ENCODE assay signal across 8 cellular contexts in the genomic region with DNA sequence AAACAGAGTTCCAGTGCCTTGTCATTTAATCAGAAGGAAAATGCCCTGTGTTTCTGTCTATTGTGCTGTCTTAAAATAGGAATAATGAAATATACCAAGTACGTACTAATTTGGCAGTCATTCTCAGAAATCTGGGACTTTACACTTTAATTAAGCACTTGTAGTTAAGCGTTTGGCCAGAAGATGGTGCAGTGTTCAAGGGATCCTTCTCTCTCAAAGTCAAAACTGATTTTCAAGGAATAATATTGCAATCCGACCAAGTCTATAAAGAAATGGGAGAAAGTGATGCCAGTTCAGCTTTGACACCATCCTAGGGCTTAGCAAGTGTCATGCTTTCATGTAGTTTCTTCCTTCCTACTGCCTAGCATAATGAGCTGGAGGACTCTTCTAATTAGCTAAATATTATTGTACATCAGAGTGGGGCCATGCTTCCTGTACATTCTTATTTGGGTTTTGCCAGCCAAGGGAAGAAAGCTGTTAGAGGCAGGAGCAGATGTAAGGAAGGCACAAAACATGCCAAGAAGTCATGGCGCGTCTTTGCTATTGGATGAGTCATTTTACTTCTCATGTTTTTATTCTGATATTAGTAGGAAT.
DNase-seq lines count a peak whose midpoint lies in the region; ATAC-seq, FAIRE-seq and TF ChIP-seq lines count a peak whose summit lies in the region.

No MANE protein-coding gene starts in this region.

- no peaks in the 10 kb centered on the region for H3K36me3 ChIP-seq in K562 (ENCODE audit: control insufficient read depth, insufficient read depth, low read length)
- H3K36me3 ChIP-seq in HepG2 (replicated peaks in 1 of 2; ENCODE audit: control insufficient read depth in 1 of 2, insufficient read depth in 2 of 2, low read length in 2 of 2), result no peaks in the 10 kb centered on the region

- H3K4me1 ChIP-seq in K562 (replicated peaks in 1 of 2; ENCODE audit: control insufficient read depth in 2 of 2, insufficient read depth in 2 of 2, low read length in 2 of 2), result no peaks in the 10 kb centered on the region
- H3K4me1 ChIP-seq in HepG2 (ENCODE audit: insufficient read depth, low read length), result no peaks in the 10 kb centered on the region

- CTCF ChIA-PET in K562 (lab: Yijun Ruan, JAX; ENCODE audit: low intra/inter-chr PET ratio), result no interaction called here
- CTCF ChIA-PET in HepG2 (lab: Yijun Ruan, JAX; ENCODE audit: low intra/inter-chr PET ratio, low total read pairs), result interaction anchor here (1.2 to 1.7 kb wide), 3 partner anchors 295 to 1616 kb away, joined by 3 to 17 read pairs (median 9); no protein-coding TSS in a partner anchor

- WGBS in K562 (ENCODE audit: insufficient coverage, low coverage, missing lambda C conversion rate), result 4% methylated on average over 5 of the region's 5 CpGs
- 21% methylated on average over 5 of the region's 5 CpGs for WGBS in HepG2 (ENCODE audit: low lambda C conversion rate)

- POLR2A ChIA-PET in K562 (lab: Yijun Ruan, JAX), result interaction anchor here (0.7 kb wide), 1 partner anchor 12 kb away, joined by 3 read pairs; no protein-coding TSS in a partner anchor
- POLR2A ChIA-PET in HepG2 (lab: Yijun Ruan, JAX), result no interaction called here

- FAIRE-seq in K562 (lab: Jason Lieb, UNC) (peak; percentile 79), HepG2 (lab: Jason Lieb, UNC) (peak; percentile 75)

- TF ChIP-seq RAD21 in K562 (CRISPR knock-in tag; conservative IDR thresholded peaks at IDR 0.05 in 1 of 2, IDR thresholded peaks at IDR 0.05 in 1 of 2) (peak; percentile 54 to 61), HepG2 (CRISPR knock-in tag; IDR thresholded peaks at IDR 0.05) (peak; percentile 45; the same call in 1 of the 2 replicates)

- H3K4me2 ChIP-seq in K562 (ENCODE audit: insufficient read depth, low read length) (no peak overlapping the region), HepG2 (ENCODE audit: low read depth, low read length) (no peak overlapping the region)

- ATAC-seq in K562, result no peak
- no peak for ATAC-seq in HepG2
- ATAC-seq in HG03439 (IDR thresholded peaks at IDR 0.05; ENCODE audit: unreplicated experiment), result no peak
- ATAC-seq in HG03039 (IDR thresholded peaks at IDR 0.05; ENCODE audit: unreplicated experiment), result no peak

- H3K9me3 ChIP-seq in K562 (replicated peaks; ENCODE audit: control insufficient read depth, insufficient read depth, low read depth, low read length) (no peaks in the 10 kb centered on the region), HepG2 (ENCODE audit: low read length) (no peaks in the 10 kb centered on the region)

- H3K9ac ChIP-seq in K562 (ENCODE audit: insufficient read depth in 1 of 2, low read depth in 2 of 2, low read length in 2 of 2) (no peak overlapping the region), HepG2 (ENCODE audit: insufficient read depth, low read depth, low read length) (no peak overlapping the region)

- intact Hi-C loops in K562 (cut with micrococcal nuclease) (loop anchor here (2.0 to 5.0 kb wide), 2 partner anchors 45 to 293 kb away; no protein-coding TSS in a partner anchor), HepG2 (cut with micrococcal nuclease; ENCODE audit: unreplicated experiment) (loop anchor here (1.0 to 5.0 kb wide), 4 partner anchors 44 to 1589 kb away; no protein-coding TSS in a partner anchor)

- H2AFZ ChIP-seq in K562 (ENCODE audit: low read depth, low read length) (no peak overlapping the region), HepG2 (ENCODE audit: low read length) (no peak overlapping the region)

- TF ChIP-seq POLR2A in K562 (conservative IDR thresholded peaks at IDR 0.05) (no peak), HepG2 (IDR thresholded peaks at IDR 0.05; ENCODE audit: insufficient read depth in 1 of 2, low read depth in 2 of 2, low read length in 2 of 2) (no peak)

- TF ChIP-seq EP300 in K562 (IDR thresholded peaks at IDR 0.05; ENCODE audit: low read length), result no peak
- TF ChIP-seq EP300 in HepG2 (IDR thresholded peaks at IDR 0.05; ENCODE audit: low read depth in 2 of 2, low read length in 2 of 2), result no peak
- TF ChIP-seq EP300 in HepG2 (CRISPR knock-in tag; IDR thresholded peaks at IDR 0.05; ENCODE audit: borderline replicate concordance), result no peak

- H3K79me2 ChIP-seq in K562 (ENCODE audit: control insufficient read depth, insufficient read depth, low read length) (no peaks in the 10 kb centered on the region), HepG2 (ENCODE audit: insufficient read depth, low read length) (no peaks in the 10 kb centered on the region)

- peak; percentile 75 for DNase-seq in Ammon's horn (ENCODE audit: low spot score)
- DNase-seq in GM13977 (ENCODE audit: low spot score), result peak; percentile 3
- DNase-seq in NCI-H1105 (lab: John Stamatoyannopoulos, UW), result peak; percentile 7
- DNase-seq in K562 (ENCODE audit: extremely low read depth in 1 of 4, low spot score in 3 of 4), result peak; percentile 7 to 26 (median 12)
- DNase-seq in HepG2 (ENCODE audit: low spot score), result peak; percentile 27
- DNase-seq in hepatic stellate cell (ENCODE audit: low spot score), result no peak

- in situ Hi-C loops in GM13977 (cut with MboI; ENCODE audit: low pct_unique_long_range_greater_than_20kb, low sequenced_read_pairs, unreplicated experiment) (no loop called here), K562 (cut with MboI) (loop anchor here (25.0 kb wide), 1 partner anchor 1598 kb away; no protein-coding TSS in a partner anchor), HepG2 (cut with HindIII; ENCODE audit: extremely low pct_ligation_motif_present, low pct_unique_long_range_greater_than_20kb) (loop anchor here (10.0 kb wide), 2 partner anchors 291 to 1591 kb away; no protein-coding TSS in a partner anchor)

- TF ChIP-seq CTCF in GM13977 (IDR thresholded peaks at IDR 0.05; ENCODE audit: extremely low read depth, insufficient read depth, missing control alignments) (peak; percentile 64), K562 (IDR thresholded peaks at IDR 0.05 in 2 of 3, conservative IDR thresholded peaks at IDR 0.05 in 1 of 3; ENCODE audit: insufficient read depth in 2 of 3, low read depth in 1 of 3, low read length in 3 of 3) (peak; percentile 17 to 66 (median 53); a peak in 3 of 6 replicates), HepG2 (CRISPR knock-in tag; IDR thresholded peaks at IDR 0.05) (peak; percentile 71)

- BruUV-seq in K562 (replicated peaks; lab: Mats Ljungman, UMichigan), result no TSS peak
- BruUV-seq in HepG2 (replicated peaks; lab: Mats Ljungman, UMichigan), result no TSS peak

- H3K27ac ChIP-seq in K562 (ENCODE audit: extremely low read depth, low read depth, low read length) (no peak overlapping the region), HepG2 (ENCODE audit: extremely low read length, insufficient read depth, low read length) (no peak overlapping the region)

- H3K4me3 ChIP-seq in K562, result no peak overlapping the region
- no peak overlapping the region for H3K4me3 ChIP-seq in HepG2 (replicated peaks in 1 of 3; ENCODE audit: insufficient read depth in 1 of 3, low read depth in 2 of 3, low read length in 3 of 3)

- peaks cover 0 to 2% of the 10 kb centered on the region in 2 experiments; a peak in 3 of 5 replicates for H3K27me3 ChIP-seq in K562 (ENCODE audit: control insufficient read depth in 2 of 2, insufficient read depth in 2 of 2, low read length in 2 of 2)
- H3K27me3 ChIP-seq in HepG2 (ENCODE audit: control insufficient read depth in 1 of 2, insufficient read depth in 2 of 2, low read length in 2 of 2), result no peaks in the 10 kb centered on the region

- H3K9me1 ChIP-seq in K562 (ENCODE audit: control insufficient read depth, insufficient read depth, low read length), result no peaks in the 10 kb centered on the region

- H4K20me1 ChIP-seq in K562 (replicated peaks; ENCODE audit: control insufficient read depth, insufficient read depth, low read length), result no peaks in the 10 kb centered on the region
- no peaks in the 10 kb centered on the region for H4K20me1 ChIP-seq in HepG2 (ENCODE audit: insufficient read depth, low read length)

TF ChIP-seq in K562, 482 proteins besides CTCF, POLR2A, EP300 and RAD21:
- no peak for TF ChIP-seq HNRNPUL1 (IDR thresholded peaks at IDR 0.05; ENCODE audit: low read length)
- TF ChIP-seq SLC30A9 (CRISPR knock-in tag; IDR thresholded peaks at IDR 0.05), result no peak
- TF ChIP-seq NELFE (IDR thresholded peaks at IDR 0.05; ENCODE audit: insufficient read depth, insufficient read length), result no peak
- TF ChIP-seq DEAF1 (CRISPR knock-in tag; IDR thresholded peaks at IDR 0.05), result 0 out of 2 replicates have a peak, but pooled peaks have one; percentile 30
- no peak for TF ChIP-seq ZNF717 (CRISPR knock-in tag; IDR thresholded peaks at IDR 0.05)
TF ChIP-seq in K562: peak in this region for 1.

TF ChIP-seq in HepG2, 621 proteins besides CTCF, POLR2A, EP300 and RAD21 (continues in another document):
- TF ChIP-seq, protein P1, sequence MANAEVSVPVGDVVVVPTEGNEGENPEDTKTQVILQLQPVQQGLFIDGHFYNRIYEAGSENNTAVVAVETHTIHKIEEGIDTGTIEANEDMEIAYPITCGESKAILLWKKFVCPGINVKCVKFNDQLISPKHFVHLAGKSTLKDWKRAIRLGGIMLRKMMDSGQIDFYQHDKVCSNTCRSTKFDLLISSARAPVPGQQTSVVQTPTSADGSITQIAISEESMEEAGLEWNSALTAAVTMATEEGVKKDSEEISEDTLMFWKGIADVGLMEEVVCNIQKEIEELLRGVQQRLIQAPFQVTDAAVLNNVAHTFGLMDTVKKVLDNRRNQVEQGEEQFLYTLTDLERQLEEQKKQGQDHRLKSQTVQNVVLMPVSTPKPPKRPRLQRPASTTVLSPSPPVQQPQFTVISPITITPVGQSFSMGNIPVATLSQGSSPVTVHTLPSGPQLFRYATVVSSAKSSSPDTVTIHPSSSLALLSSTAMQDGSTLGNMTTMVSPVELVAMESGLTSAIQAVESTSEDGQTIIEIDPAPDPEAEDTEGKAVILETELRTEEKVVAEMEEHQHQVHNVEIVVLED (CRISPR knock-in tag; IDR thresholded peaks at IDR 0.05; ENCODE audit: borderline replicate concordance), result no peak
- peak; percentile 64 for TF ChIP-seq SMC3 (IDR thresholded peaks at IDR 0.05; ENCODE audit: low read length)
